Comparison of ENCODE assay signal across 32 cellular contexts in genomic region chr11:8234910-8235309, GRCh38. TPM values are rescaled to one million over a fixed set of nuclear protein-coding genes. Genes with fewer than 3 reads are reported as not detected.
DNase-seq lines count a peak whose midpoint lies in the region; ATAC-seq and TF ChIP-seq lines count a peak whose summit lies in the region.
"Had no signal": no experiment of that assay in that cellular context is flagged by ENCODE, and none has a peak within 500 bp of the region (broad histone marks: within the 10 kb centered on the region; RNA-seq: fewer than 3 reads in every experiment).

No MANE protein-coding gene starts in this region.

- CTCF ChIA-PET in activated CD4-positive, alpha-beta memory T cell treated with anti-CD3 and anti-CD28 coated beads, Interleukin-2, amount 10 ng/mL, durations not matched to agents 7 days and 5 days (lab: Charles Lee), result no interaction called here

- H3K4me3 Mint-ChIP-seq in CD4-positive, CD25-positive, alpha-beta regulatory T cell, result peak overlapping the region in 3 of 4 donors; percentile 3 to 50 (median 5)
- no peak overlapping the region for H3K4me3 Mint-ChIP-seq in activated T-helper 17 cell treated with anti-CD3 and anti-CD28 coated beads, Interleukin-2, amount 50 U/mL, for 72 hours
- H3K4me3 Mint-ChIP-seq in endothelial cell (ENCODE audit: unreplicated experiment), result no peak overlapping the region
- H3K4me3 Mint-ChIP-seq in activated CD4-positive, alpha-beta memory T cell treated with anti-CD3 and anti-CD28 coated beads, Interleukin-2, amount 10 ng/mL, durations not matched to agents 7 days and 5 days, result no peak overlapping the region
- H3K4me3 Mint-ChIP-seq: nephron, T-cell had no signal

- H3K4me2 ChIP-seq in KMS-11 (peak overlapping the region; percentile 15; the same call in 1 of the 2 replicates), osteoblast (ENCODE audit: insufficient read depth, low read length) (no peak overlapping the region)

- H3K4me1 ChIP-seq in CD4-positive, CD25-positive, alpha-beta regulatory T cell (ENCODE audit: control insufficient read depth, insufficient read depth, low read length, poor library complexity, severe bottlenecking), result peaks cover 5% of the 10 kb centered on the region
- H3K4me1 ChIP-seq in KMS-11 (ENCODE audit: low read depth, poor library complexity, severe bottlenecking) (peaks cover 13% of the 10 kb centered on the region), osteoblast (ENCODE audit: insufficient read depth, low read length) (no peaks in the 10 kb centered on the region)
- H3K4me1 ChIP-seq: pancreas, SJSA1 had no signal

- no peak overlapping the region for H3K9ac ChIP-seq in KMS-11

- peaks cover 4 to 18% (median 11%) of the 10 kb centered on the region in 4 donors for H3K4me1 Mint-ChIP-seq in CD4-positive, CD25-positive, alpha-beta regulatory T cell
- H3K4me1 Mint-ChIP-seq in activated T-helper 17 cell treated with anti-CD3 and anti-CD28 coated beads, Interleukin-2, amount 50 U/mL, for 72 hours, result no peaks in the 10 kb centered on the region
- peaks cover 3% of the 10 kb centered on the region for H3K4me1 Mint-ChIP-seq in endothelial cell (ENCODE audit: unreplicated experiment)
- H3K4me1 Mint-ChIP-seq in activated CD4-positive, alpha-beta memory T cell treated with anti-CD3 and anti-CD28 coated beads, Interleukin-2, amount 10 ng/mL, durations not matched to agents 7 days and 5 days, result peaks cover 4% of the 10 kb centered on the region

- H3K27me3 Mint-ChIP-seq in CD4-positive, CD25-positive, alpha-beta regulatory T cell, result no peaks in the 10 kb centered on the region
- no peaks in the 10 kb centered on the region for H3K27me3 Mint-ChIP-seq in activated T-helper 17 cell treated with anti-CD3 and anti-CD28 coated beads, Interleukin-2, amount 50 U/mL, for 72 hours
- H3K27me3 Mint-ChIP-seq in endothelial cell (ENCODE audit: unreplicated experiment), result peaks cover 2% of the 10 kb centered on the region
- H3K27me3 Mint-ChIP-seq in activated CD4-positive, alpha-beta memory T cell treated with anti-CD3 and anti-CD28 coated beads, Interleukin-2, amount 10 ng/mL, durations not matched to agents 7 days and 5 days, result no peaks in the 10 kb centered on the region
- H3K27me3 Mint-ChIP-seq: T-cell had no signal

- no peaks in the 10 kb centered on the region for H3K27me3 ChIP-seq in CD4-positive, CD25-positive, alpha-beta regulatory T cell (ENCODE audit: control insufficient read depth, insufficient read depth, low read length)
- no peaks in the 10 kb centered on the region for H3K27me3 ChIP-seq in KMS-11 (ENCODE audit: insufficient read depth, low read depth)
- no peaks in the 10 kb centered on the region for H3K27me3 ChIP-seq in osteoblast (ENCODE audit: insufficient read depth, low read length)
- H3K27me3 ChIP-seq: esophagus muscularis mucosa, pancreas, SJSA1, stomach, thyroid gland had no signal

- H3K4me3 ChIP-seq in CD4-positive, CD25-positive, alpha-beta regulatory T cell (ENCODE audit: low read depth, low read length), result peak overlapping the region; percentile 42
- no peak overlapping the region for H3K4me3 ChIP-seq in KMS-11 (IDR thresholded peaks at IDR 0.05; ENCODE audit: insufficient read depth, low read depth, low read length)
- no peak overlapping the region for H3K4me3 ChIP-seq in osteoblast (ENCODE audit: insufficient read depth, low read length)
- H3K4me3 ChIP-seq: esophagus muscularis mucosa, lung, pancreas, SJSA1, stomach, thyroid gland had no signal

- POLR2A ChIA-PET in activated CD4-positive, alpha-beta memory T cell treated with anti-CD3 and anti-CD28 coated beads, Interleukin-2, amount 10 ng/mL, durations not matched to agents 7 days and 5 days (lab: Charles Lee), result no interaction called here

- no peaks in the 10 kb centered on the region for H3K36me3 ChIP-seq in CD4-positive, CD25-positive, alpha-beta regulatory T cell (ENCODE audit: control insufficient read depth, insufficient read depth, low read length)
- H3K36me3 ChIP-seq in KMS-11 (ENCODE audit: insufficient read depth), result no peaks in the 10 kb centered on the region
- H3K36me3 ChIP-seq in osteoblast (ENCODE audit: insufficient read depth, low read length), result no peaks in the 10 kb centered on the region
- H3K36me3 ChIP-seq: esophagus muscularis mucosa, pancreas, SJSA1, stomach, thyroid gland had no signal

- no peaks in the 10 kb centered on the region for H3K36me3 Mint-ChIP-seq in CD4-positive, CD25-positive, alpha-beta regulatory T cell
- no peaks in the 10 kb centered on the region for H3K36me3 Mint-ChIP-seq in activated T-helper 17 cell treated with anti-CD3 and anti-CD28 coated beads, Interleukin-2, amount 50 U/mL, for 72 hours (ENCODE audit: low read depth)
- H3K36me3 Mint-ChIP-seq in endothelial cell (ENCODE audit: low read depth, unreplicated experiment), result no peaks in the 10 kb centered on the region
- H3K36me3 Mint-ChIP-seq in activated CD4-positive, alpha-beta memory T cell treated with anti-CD3 and anti-CD28 coated beads, Interleukin-2, amount 10 ng/mL, durations not matched to agents 7 days and 5 days (ENCODE audit: low read depth), result no peaks in the 10 kb centered on the region
- H3K36me3 Mint-ChIP-seq: T-cell had no signal

- H2AFZ ChIP-seq in KMS-11 (ENCODE audit: low read depth) (no peak overlapping the region), osteoblast (ENCODE audit: low read length) (no peak overlapping the region)

- peak overlapping the region; percentile 0 to 60 (median 30) for H3K27ac Mint-ChIP-seq in CD4-positive, CD25-positive, alpha-beta regulatory T cell
- H3K27ac Mint-ChIP-seq in activated T-helper 17 cell treated with anti-CD3 and anti-CD28 coated beads, Interleukin-2, amount 50 U/mL, for 72 hours, result peak overlapping the region; percentile 6
- no peak overlapping the region for H3K27ac Mint-ChIP-seq in endothelial cell (ENCODE audit: unreplicated experiment)
- no peak overlapping the region for H3K27ac Mint-ChIP-seq in activated CD4-positive, alpha-beta memory T cell treated with anti-CD3 and anti-CD28 coated beads, Interleukin-2, amount 10 ng/mL, durations not matched to agents 7 days and 5 days
- H3K27ac Mint-ChIP-seq: T-cell had no signal

- no peak for DNase-seq in CD4-positive, CD25-positive, alpha-beta regulatory T cell
- peak; percentile 26 for DNase-seq in osteoblast (ENCODE audit: insufficient read length, low spot score, missing footprints)
- no peak for DNase-seq in endothelial cell (ENCODE audit: low spot score)
- DNase-seq in activated CD4-positive, alpha-beta memory T cell treated with anti-CD3 and anti-CD28 coated beads, Interleukin-2, amount 10 ng/mL, durations not matched to agents 7 days and 5 days, result no peak
- DNase-seq in DMS153 treated with DMSO at 0.1 percent for 48 hours (lab: John Stamatoyannopoulos, UW; ENCODE audit: unreplicated experiment), result no peak
- DNase-seq in ureter (ENCODE audit: low spot score), result no peak
- DNase-seq: activated CD4-positive, alpha-beta T cell treated with anti-CD3 and anti-CD28 coated beads, Interleukin-2, amount 50 U/mL, for 4 hours; activated CD4-positive, CD25-positive, alpha-beta regulatory T cell; activated naive CD4-positive, alpha-beta T cell treated with Interleukin-2 at 50 U/mL for 16 hours; cerebellar nuclear complex; dermis blood vessel endothelial cell; DMS153; foreskin fibroblast; Kasumi-1; kidney glomerular epithelial cell; MV-4-11; NCI-H1436; NCI-H2081 treated with DMSO at 0.1 percent for 48 hours; NCI-H2227 treated with DMSO at 0.1 percent for 48 hours; right cardiac atrium; stomach; T-cell had no signal

- H3K9me3 ChIP-seq in CD4-positive, CD25-positive, alpha-beta regulatory T cell (ENCODE audit: control insufficient read depth in 2 of 2, low read length in 2 of 2), result no peaks in the 10 kb centered on the region
- no peaks in the 10 kb centered on the region for H3K9me3 ChIP-seq in osteoblast (ENCODE audit: low read depth, low read length)
- H3K9me3 ChIP-seq: esophagus muscularis mucosa, pancreas, SJSA1, stomach, thyroid gland had no signal

- no peak overlapping the region for H3K27ac ChIP-seq in CD4-positive, CD25-positive, alpha-beta regulatory T cell (ENCODE audit: insufficient read depth, low read length, poor library complexity, severe bottlenecking)
- H3K27ac ChIP-seq in KMS-11, result no peak overlapping the region
- H3K27ac ChIP-seq in osteoblast (ENCODE audit: low read depth, low read length), result no peak overlapping the region
- H3K27ac ChIP-seq: esophagus muscularis mucosa, pancreas, SJSA1 had no signal

- no peaks in the 10 kb centered on the region for H3K79me2 ChIP-seq in KMS-11 (ENCODE audit: insufficient read depth, low read depth)
- no peaks in the 10 kb centered on the region for H3K79me2 ChIP-seq in osteoblast (ENCODE audit: insufficient read depth, low read length)

- ATAC-seq in CD4-positive, CD25-positive, alpha-beta regulatory T cell (ENCODE audit: low read depth in 2 of 2), result no peak
- ATAC-seq in activated T-helper 17 cell treated with anti-CD3 and anti-CD28 coated beads, Interleukin-2, amount 50 U/mL, for 72 hours (replicated peaks), result no peak

- no peaks in the 10 kb centered on the region for H3K9me3 Mint-ChIP-seq in CD4-positive, CD25-positive, alpha-beta regulatory T cell
- H3K9me3 Mint-ChIP-seq in activated T-helper 17 cell treated with anti-CD3 and anti-CD28 coated beads, Interleukin-2, amount 50 U/mL, for 72 hours, result no peaks in the 10 kb centered on the region
- H3K9me3 Mint-ChIP-seq in endothelial cell (ENCODE audit: unreplicated experiment), result no peaks in the 10 kb centered on the region
- no peaks in the 10 kb centered on the region for H3K9me3 Mint-ChIP-seq in activated CD4-positive, alpha-beta memory T cell treated with anti-CD3 and anti-CD28 coated beads, Interleukin-2, amount 10 ng/mL, durations not matched to agents 7 days and 5 days
- H3K9me3 Mint-ChIP-seq: nephron, T-cell had no signal

- H4K20me1 ChIP-seq in KMS-11 (ENCODE audit: insufficient read depth) (no peaks in the 10 kb centered on the region), osteoblast (ENCODE audit: insufficient read depth, low read length) (no peaks in the 10 kb centered on the region)

- TF ChIP-seq CTCF in KMS-11 (conservative IDR thresholded peaks at IDR 0.05; ENCODE audit: low read depth, low read length), result no peak
- TF ChIP-seq CTCF in osteoblast (IDR thresholded peaks at IDR 0.05; ENCODE audit: extremely low read depth, low read depth, low read length), result no peak
- TF ChIP-seq CTCF in endothelial cell (IDR thresholded peaks at IDR 0.05; ENCODE audit: unreplicated experiment), result no peak

RNA-seq across cellular contexts. Expression of gene LMO1, which starts 28.8 kb away (rescaled TPM):
- not detected for total RNA-seq in CD4-positive, CD25-positive, alpha-beta regulatory T cell
- under 1 TPM in 1 of 4 donors, not detected in 3; 0.24 TPM for polyA plus RNA-seq in CD4-positive, CD25-positive, alpha-beta regulatory T cell
- not detected for total RNA-seq in activated T-helper 17 cell treated with anti-CD3 and anti-CD28 coated beads, Interleukin-2, amount 50 U/mL, for 72 hours
- total RNA-seq in osteoblast, result not detected in 2 replicates
- not detected for total RNA-seq in endothelial cell (ENCODE audit: unreplicated experiment)
- total RNA-seq in activated CD4-positive, alpha-beta memory T cell treated with anti-CD3 and anti-CD28 coated beads, Interleukin-2, amount 10 ng/mL, durations not matched to agents 7 days and 5 days, result not detected
- not detected for total RNA-seq in ureter
- total RNA-seq: dermis blood vessel endothelial cell, mucosa of gallbladder, SJSA1, stomach, T-cell had no signal
- polyA plus RNA-seq: BJ, lung had no signal

Comparison
In these comparisons a context has a peak if more than half of its experiments do, and no peak if none do; other contexts are left out.
1. H3K27ac Mint-ChIP-seq: peak in CD4-positive, CD25-positive, alpha-beta regulatory T cell (3 of 3) and activated T-helper 17 cell treated with anti-CD3 and anti-CD28 coated beads, Interleukin-2, amount 50 U/mL, for 72 hours (single experiment); none in endothelial cell (single experiment) and activated CD4-positive, alpha-beta memory T cell treated with anti-CD3 and anti-CD28 coated beads, Interleukin-2, amount 10 ng/mL, durations not matched to agents 7 days and 5 days (single experiment).
2. H3K4me3 Mint-ChIP-seq: peak in CD4-positive, CD25-positive, alpha-beta regulatory T cell (3 of 4); none in activated T-helper 17 cell treated with anti-CD3 and anti-CD28 coated beads, Interleukin-2, amount 50 U/mL, for 72 hours (single experiment), endothelial cell (single experiment) and activated CD4-positive, alpha-beta memory T cell treated with anti-CD3 and anti-CD28 coated beads, Interleukin-2, amount 10 ng/mL, durations not matched to agents 7 days and 5 days (single experiment).